In genomic region chr1:218257371-218257770, GRCh38 we compare ENCODE assay signal across 8 cellular contexts.
"Had no signal": no experiment of that assay in that cellular context is flagged by ENCODE, and none has a peak within 500 bp of the region (broad histone marks: within the 10 kb centered on the region; RNA-seq: fewer than 3 reads in every experiment).

No MANE protein-coding gene starts in this region.

- H3K36me3 ChIP-seq: HAP-1 had no signal

- H3K9me3 ChIP-seq: HAP-1 had no signal

- H3K4me1 ChIP-seq: HAP-1 had no signal

- H3K9ac ChIP-seq: GM23248 had no signal

- ATAC-seq: HCT116 had no signal

- H3K4me3 ChIP-seq: GM23248, HAP-1 had no signal

- DNase-seq: GM23248, GOT3, H7, HFFc6, KG1 had no signal

- H3K27ac ChIP-seq: GM23248, HL-60 had no signal

- H2AFZ ChIP-seq: GM23248 had no signal
